ENCODE assay signal across 25 cellular contexts in the genomic region with DNA sequence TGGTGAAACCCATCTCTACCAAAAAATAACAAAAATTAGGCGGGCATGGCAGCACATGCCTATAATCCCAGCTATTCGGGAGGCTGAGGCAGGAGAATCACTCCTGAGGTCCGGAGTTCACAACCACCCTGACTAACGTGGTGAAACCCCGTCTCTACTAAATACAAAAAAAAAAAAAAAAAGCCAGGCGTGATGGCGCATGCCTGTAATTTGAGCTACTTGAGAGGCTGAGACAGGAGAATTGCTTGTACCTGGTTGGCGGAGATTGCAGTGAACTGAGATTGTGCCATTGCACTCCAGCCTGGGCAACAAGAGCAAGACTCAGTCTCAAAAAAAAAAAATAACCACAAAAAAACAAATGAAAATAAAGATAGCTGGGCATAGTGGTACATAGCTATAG. TPM values are rescaled to one million over a fixed set of nuclear protein-coding genes. Genes with fewer than 3 reads are reported as not detected.
DNase-seq lines count a peak whose midpoint lies in the region; ATAC-seq and TF ChIP-seq lines count a peak whose summit lies in the region.
"Had no signal": no experiment of that assay in that cellular context is flagged by ENCODE, and none has a peak within 500 bp of the region (broad histone marks: within the 10 kb centered on the region; RNA-seq: fewer than 3 reads in every experiment).

No MANE protein-coding gene starts in this region.

- no peak overlapping the region for H3K4me3 Mint-ChIP-seq in MCF 10A (ENCODE audit: unreplicated experiment)
- H3K4me3 Mint-ChIP-seq: CD4-positive, alpha-beta T cell had no signal

- no TSS peak for BruUV-seq in MCF 10A (replicated peaks; lab: Mats Ljungman, UMichigan)

- H3K27ac ChIP-seq in breast epithelium (no peak overlapping the region), foreskin keratinocyte (no peak overlapping the region), MM.1S (ENCODE audit: low read length) (no peak overlapping the region)
- H3K27ac ChIP-seq: A549; BLaER1 treated with 17β-estradiol and CSF1 and Interleukin-3, amounts not matched to agents 10 nM and 100 nM; PC-9; SJCRH30 had no signal

- no peaks in the 10 kb centered on the region for H3K9me2 ChIP-seq in MM.1S (replicated peaks; ENCODE audit: insufficient read depth, low read length)

- H3K36me3 ChIP-seq in breast epithelium (no peaks in the 10 kb centered on the region), MM.1S (replicated peaks; ENCODE audit: insufficient read depth, low read length) (no peaks in the 10 kb centered on the region)

- no peak overlapping the region for H3K27ac Mint-ChIP-seq in MCF 10A (ENCODE audit: low read depth, unreplicated experiment)
- H3K27ac Mint-ChIP-seq: CD4-positive, alpha-beta T cell had no signal

- no peak overlapping the region for H2AFZ ChIP-seq in MM.1S (ENCODE audit: low read length)
- H2AFZ ChIP-seq: PC-9 had no signal

- H4K20me1 ChIP-seq in MM.1S (ENCODE audit: insufficient read depth, low read length) = no peaks in the 10 kb centered on the region
- H4K20me1 ChIP-seq: BLaER1 treated with 17β-estradiol and CSF1 and Interleukin-3, amounts not matched to agents 10 nM and 100 nM had no signal

- H3F3A ChIP-seq in MM.1S (ENCODE audit: insufficient read depth, low read length) = no peaks in the 10 kb centered on the region

- POLR2A ChIA-PET in MCF 10A (lab: Yijun Ruan, JAX) = interaction anchor here (0.7 kb wide), 1 partner anchor 273 kb away, joined by 4 read pairs; no protein-coding TSS in a partner anchor

- DNase-seq in MCF 10A (ENCODE audit: unreplicated experiment) = peak; percentile 35
- no peak for DNase-seq in breast epithelium (ENCODE audit: low spot score in 2 of 2)
- DNase-seq in NCI-H2107 (lab: John Stamatoyannopoulos, UW) = peak; percentile 55
- DNase-seq in NCI-H510A (lab: John Stamatoyannopoulos, UW) = peak; percentile 22
- peak; percentile 14 to 32 for DNase-seq in foreskin keratinocyte
- DNase-seq in MM.1S = no peak
- DNase-seq in cardiac septum (ENCODE audit: low spot score) = no peak
- no peak for DNase-seq in NCI-H1092 treated with DMSO at 0.1 percent for 48 hours (lab: John Stamatoyannopoulos, UW)
- DNase-seq: AML-193; CD4-positive, alpha-beta T cell; GF-D8; Kasumi-1; NCI-H1417 treated with DMSO at 0.1 percent for 48 hours; NCI-H187 treated with DMSO at 0.1 percent for 48 hours; NCI-H2227 treated with DMSO at 0.1 percent for 48 hours; NCI-H82; NK-92 treated with Interleukin-12 subunit alpha and Interleukin-12 subunit beta, amount 100 ng/mL, for 24 hours; PC-9; SJCRH30; T-helper 2 cell had no signal

- intact Hi-C loops in MCF 10A (cut with micrococcal nuclease) = no loop called here
- intact Hi-C loops in breast epithelium (cut with DNase I; ENCODE audit: low total_unique reads) = no loop called here
- intact Hi-C loops in cardiac septum (cut with DNase I) = no loop called here

- H3K27me3 ChIP-seq in breast epithelium (no peaks in the 10 kb centered on the region), foreskin keratinocyte (no peaks in the 10 kb centered on the region), MM.1S (replicated peaks; ENCODE audit: insufficient read depth, low read length) (no peaks in the 10 kb centered on the region)
- H3K27me3 ChIP-seq: BLaER1 treated with 17β-estradiol and CSF1 and Interleukin-3, amounts not matched to agents 10 nM and 100 nM; SJCRH30 had no signal

- no peaks in the 10 kb centered on the region for H3K27me3 Mint-ChIP-seq in MCF 10A (ENCODE audit: insufficient read depth, unreplicated experiment)
- H3K27me3 Mint-ChIP-seq: CD4-positive, alpha-beta T cell had no signal

- H3K4me2 ChIP-seq in MM.1S (ENCODE audit: low read depth, low read length) = no peak overlapping the region
- H3K4me2 ChIP-seq: A549; BLaER1 treated with 17β-estradiol and CSF1 and Interleukin-3, amounts not matched to agents 10 nM and 100 nM; PC-9 had no signal

- H3K4me3 ChIP-seq in breast epithelium (no peak overlapping the region), MM.1S (ENCODE audit: low read length) (no peak overlapping the region)
- H3K4me3 ChIP-seq: A549; BLaER1 treated with 17β-estradiol and CSF1 and Interleukin-3, amounts not matched to agents 10 nM and 100 nM; PC-9; SJCRH30 had no signal

- H3K9me3 ChIP-seq in breast epithelium (no peaks in the 10 kb centered on the region), MM.1S (replicated peaks; ENCODE audit: insufficient read depth, low read length) (no peaks in the 10 kb centered on the region)
- H3K9me3 ChIP-seq: A549; BLaER1 treated with 17β-estradiol and CSF1 and Interleukin-3, amounts not matched to agents 10 nM and 100 nM; SJCRH30 had no signal

- TF ChIP-seq POLR2A in breast epithelium (IDR thresholded peaks at IDR 0.05) = no peak

- TF ChIP-seq CTCF in MCF 10A (IDR thresholded peaks at IDR 0.05; ENCODE audit: unreplicated experiment) (no peak), breast epithelium (IDR thresholded peaks at IDR 0.05) (no peak), foreskin keratinocyte (conservative IDR thresholded peaks at IDR 0.05) (no peak), MM.1S (IDR thresholded peaks at IDR 0.05; ENCODE audit: low read length) (no peak)

- H3K9me3 Mint-ChIP-seq in MCF 10A (ENCODE audit: unreplicated experiment) = no peaks in the 10 kb centered on the region
- H3K9me3 Mint-ChIP-seq: CD4-positive, alpha-beta T cell had no signal

- H3K4me1 Mint-ChIP-seq in MCF 10A (ENCODE audit: insufficient read depth, unreplicated experiment) = no peaks in the 10 kb centered on the region

- H3K36me3 Mint-ChIP-seq in MCF 10A (ENCODE audit: insufficient read depth, unreplicated experiment) = peaks cover 17% of the 10 kb centered on the region

- CTCF ChIA-PET in MCF 10A (lab: Yijun Ruan, JAX) = interaction anchor here (0.6 to 1.4 kb wide), 4 partner anchors 11 to 45 kb away, joined by 3 to 6 read pairs (median 3); no protein-coding TSS in a partner anchor

- ATAC-seq in foreskin keratinocyte = no peak
- ATAC-seq: A549, HepG2, Right ventricle myocardium inferior, SK-N-SH treated with all-trans-retinoic acid at 6 μM for 48 hours had no signal

- H3K9ac ChIP-seq in MM.1S (ENCODE audit: low read length) = no peak overlapping the region
- H3K9ac ChIP-seq: BLaER1 treated with 17β-estradiol and CSF1 and Interleukin-3, amounts not matched to agents 10 nM and 100 nM had no signal

- no peaks in the 10 kb centered on the region for H3K4me1 ChIP-seq in breast epithelium
- no peaks in the 10 kb centered on the region for H3K4me1 ChIP-seq in foreskin keratinocyte
- H3K4me1 ChIP-seq in MM.1S (ENCODE audit: low read length) = no peaks in the 10 kb centered on the region
- H3K4me1 ChIP-seq: BLaER1 treated with 17β-estradiol and CSF1 and Interleukin-3, amounts not matched to agents 10 nM and 100 nM; SJCRH30 had no signal

- H3K79me2 ChIP-seq in MM.1S (ENCODE audit: low read length) = no peaks in the 10 kb centered on the region

RNA-seq across cellular contexts. Expression of a gene that starts 42.3 kb away (rescaled TPM):
- total RNA-seq in MCF 10A (2022) (28.4 and 29.5 TPM in 2 replicates), breast epithelium (10 to 100 TPM; 25.2 to 33.1 (median 33.1) TPM), foreskin keratinocyte (28.6 and 28.8 TPM in 2 replicates), cardiac septum (19.5 TPM)
- 17.3 and 18.5 TPM in 2 replicates for polyA plus RNA-seq in foreskin keratinocyte

Comparison
In these comparisons a context has a peak if more than half of its experiments do, and no peak if none do; other contexts are left out.
1. DNase-seq: peak in MCF 10A (single experiment), NCI-H2107 (single experiment), NCI-H510A (single experiment) and foreskin keratinocyte (2 of 2); none in breast epithelium (0 of 2), MM.1S (single experiment), cardiac septum (single experiment) and NCI-H1092 treated with DMSO at 0.1 percent for 48 hours (single experiment).